ENCODE assay signal across 28 cellular contexts in genomic region chr1:179269071-179269470, GRCh38.
"Had no signal": no experiment of that assay in that cellular context is flagged by ENCODE, and none has a peak within 500 bp of the region (broad histone marks: within the 10 kb centered on the region; RNA-seq: fewer than 3 reads in every experiment).

No MANE protein-coding gene starts in this region.

- H2AFZ ChIP-seq: neural progenitor cell, parathyroid adenoma had no signal

- H3K79me2 ChIP-seq: parathyroid adenoma had no signal

- H3K9ac ChIP-seq: neural progenitor cell, parathyroid adenoma had no signal

- H3K9me3 ChIP-seq: ovary, psoas muscle, right lobe of liver, spleen, suprapubic skin, testis, tibial artery, transverse colon, upper lobe of right lung, uterus had no signal

- H3K36me3 ChIP-seq: neural progenitor cell, ovary, right lobe of liver, spleen, suprapubic skin, tibial artery, transverse colon, upper lobe of right lung, uterus had no signal

- H3K4me3 ChIP-seq: neural progenitor cell, ovary, psoas muscle, right lobe of liver, skin epidermis, smooth muscle cell, spleen, suprapubic skin, testis, tibial artery, transverse colon, upper lobe of right lung, uterus had no signal

- H3K27ac ChIP-seq: neural progenitor cell, ovary, parathyroid adenoma, psoas muscle, right lobe of liver, skin epidermis, spleen, suprapubic skin, testis, tibial artery, transverse colon, upper lobe of right lung, uterus had no signal

- H3K4me1 ChIP-seq: neural progenitor cell, parathyroid adenoma, psoas muscle, right lobe of liver, spleen, suprapubic skin, testis, tibial artery, upper lobe of right lung, uterus had no signal

- H3K27me3 ChIP-seq: neural progenitor cell, ovary, right lobe of liver, spleen, suprapubic skin, testis, tibial artery, transverse colon, upper lobe of right lung, uterus had no signal

- DNase-seq: natural killer cell; occipital lobe; ovary; posterior cingulate gyrus; psoas muscle; right cardiac atrium; right lobe of liver; spleen; stimulated activated CD4-positive, alpha-beta T cell treated with anti-CD3 and anti-CD28 coated beads, Interleukin-12 subunit alpha, Interleukin-12 subunit beta, amount 100 ng/mL, for 4 hours; stimulated activated CD4-positive, alpha-beta T cell treated with anti-CD3 and anti-CD28 coated beads, Interleukin-1b, Interleukin-23, amount 100 ng/mL, for 48 hours; stimulated activated CD4-positive, alpha-beta T cell treated with anti-CD3 and anti-CD28 coated beads, Interleukin-4, amount 100 ng/mL, for 1 hour; stimulated activated CD4-positive, alpha-beta T cell treated with anti-CD3 and anti-CD28 coated beads, Interleukin-4, amount 100 ng/mL, for 4 hours; stimulated activated CD8-positive, alpha-beta memory T cell treated with anti-CD3 and anti-CD28 coated beads, Interleukin-4, amount 100 ng/mL, for 48 hours; stimulated activated naive CD4-positive, alpha-beta T cell; stimulated activated naive CD8-positive, alpha-beta T cell treated with anti-CD3 and anti-CD28 coated beads, Interleukin-15, amount 100 ng/mL, for 72 hours; stimulated activated naive CD8-positive, alpha-beta T cell treated with anti-CD3 and anti-CD28 coated beads, Interleukin-15, Interleukin-2, amounts not matched to agents 100 U/mL and 50 U/mL, for 24 hours; substantia nigra; testis; tibial artery; transverse colon; upper lobe of right lung; uterus had no signal

- ATAC-seq: natural killer cell; psoas muscle; right cardiac atrium; right lobe of liver; stimulated activated memory B cell treated with anti-CD40 and anti-IgM and Interleukin-4, amounts not matched to agents 10 μg/mL and 1 μg/mL and 100 μg/mL, for 72 hours; stimulated activated naive CD8-positive, alpha-beta T cell treated with anti-CD3 and anti-CD28 coated beads, Interleukin-15, amount 100 ng/mL, for 72 hours; stimulated activated naive CD8-positive, alpha-beta T cell treated with anti-CD3 and anti-CD28 coated beads, Interleukin-15, Interleukin-2, amounts not matched to agents 100 U/mL and 50 U/mL, for 24 hours; upper lobe of right lung had no signal

- H3K4me2 ChIP-seq: neural progenitor cell, smooth muscle cell had no signal
